ENCODE assay signal across 9 cellular contexts in the genomic region with DNA sequence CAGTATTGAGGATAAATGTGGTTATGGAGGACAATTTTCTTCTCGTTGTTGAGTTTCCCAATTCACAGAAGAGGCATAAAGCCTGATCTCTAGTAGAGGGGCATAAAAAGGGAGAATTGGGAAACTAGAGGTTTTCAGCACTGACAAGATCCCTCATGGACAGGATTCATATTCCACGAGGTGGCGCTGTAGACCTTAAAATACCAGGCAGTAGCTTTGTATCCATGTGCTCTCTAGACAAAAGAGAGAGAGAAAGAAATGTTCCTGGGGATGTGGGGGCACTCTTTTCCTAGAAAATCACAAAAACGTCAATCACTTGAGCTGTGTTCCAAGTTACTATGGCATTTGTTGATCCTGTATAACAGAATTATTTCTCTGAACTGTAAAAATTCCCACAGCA.
DNase-seq lines count a peak whose midpoint lies in the region; ATAC-seq lines count a peak whose summit lies in the region.
"Had no signal": no experiment of that assay in that cellular context is flagged by ENCODE, and none has a peak within 500 bp of the region (broad histone marks: within the 10 kb centered on the region; RNA-seq: fewer than 3 reads in every experiment).

No MANE protein-coding gene starts in this region.

- H3K36me3 Mint-ChIP-seq in naive thymus-derived CD4-positive, alpha-beta T cell = peaks cover 0 to 5% (median 0%) of the 10 kb centered on the region in 5 donors

- DNase-seq in activated T-cell treated with anti-CD3 and anti-CD28 coated beads for 48 hours (ENCODE audit: low read depth) = peak; percentile 0
- no peak for DNase-seq in activated T-cell treated with anti-CD3 and anti-CD28 coated beads for 4 hours
- DNase-seq in LHCN-M2 (ENCODE audit: low read depth) = peak; percentile 11
- peak; percentile 0 for DNase-seq in adipocyte (ENCODE audit: low read depth)
- peak; percentile 1 for DNase-seq in non-pigmented ciliary epithelial cell (ENCODE audit: low read depth)
- no peak for DNase-seq in hypothalamus (lab: John Stamatoyannopoulos, UW)
- DNase-seq in naive thymus-derived CD4-positive, alpha-beta T cell = no peak

- no peak for ATAC-seq in GM21528 (IDR thresholded peaks at IDR 0.05; ENCODE audit: low FRiP score, unreplicated experiment)
- ATAC-seq in naive thymus-derived CD4-positive, alpha-beta T cell = no peak
- ATAC-seq: foreskin keratinocyte had no signal

- H3K4me3 Mint-ChIP-seq in naive thymus-derived CD4-positive, alpha-beta T cell = no peak overlapping the region

- POLR2A ChIA-PET in naive thymus-derived CD4-positive, alpha-beta T cell (lab: Charles Lee) = no interaction called here

- no peak overlapping the region for H3K27ac Mint-ChIP-seq in naive thymus-derived CD4-positive, alpha-beta T cell

- H3K27me3 ChIP-seq in adipocyte (replicated peaks; ENCODE audit: control insufficient read depth, insufficient read depth, low read length) = no peaks in the 10 kb centered on the region
- no peaks in the 10 kb centered on the region for H3K27me3 ChIP-seq in naive thymus-derived CD4-positive, alpha-beta T cell (ENCODE audit: control insufficient read depth in 2 of 2, insufficient read depth in 2 of 2, low read length in 2 of 2)
- H3K27me3 ChIP-seq: foreskin keratinocyte had no signal

- no peaks in the 10 kb centered on the region for H3K36me3 ChIP-seq in adipocyte (ENCODE audit: control insufficient read depth, insufficient read depth, low read length, severe bottlenecking)
- H3K36me3 ChIP-seq in naive thymus-derived CD4-positive, alpha-beta T cell (ENCODE audit: control insufficient read depth in 2 of 3, insufficient read depth in 3 of 3, low read length in 3 of 3) = no peaks in the 10 kb centered on the region

- no peaks in the 10 kb centered on the region for H3K4me1 Mint-ChIP-seq in naive thymus-derived CD4-positive, alpha-beta T cell

- H3K4me3 ChIP-seq in adipocyte (ENCODE audit: low read length) = no peak overlapping the region
- H3K4me3 ChIP-seq in naive thymus-derived CD4-positive, alpha-beta T cell (ENCODE audit: low read length) = no peak overlapping the region

- H3K4me1 ChIP-seq in adipocyte (ENCODE audit: control insufficient read depth, insufficient read depth, low read length) = no peaks in the 10 kb centered on the region
- no peaks in the 10 kb centered on the region for H3K4me1 ChIP-seq in naive thymus-derived CD4-positive, alpha-beta T cell (ENCODE audit: control insufficient read depth in 2 of 2, insufficient read depth in 2 of 2, low read length in 2 of 2)
- H3K4me1 ChIP-seq: foreskin keratinocyte had no signal

- no peak overlapping the region for H3K27ac ChIP-seq in naive thymus-derived CD4-positive, alpha-beta T cell (ENCODE audit: low read depth, low read length)
- H3K27ac ChIP-seq: foreskin keratinocyte had no signal

- CTCF ChIA-PET in naive thymus-derived CD4-positive, alpha-beta T cell (lab: Charles Lee) = no interaction called here

- H3K9me3 Mint-ChIP-seq in naive thymus-derived CD4-positive, alpha-beta T cell = peaks cover 0 to 79% (median 36%) of the 10 kb centered on the region in 11 donors

- intact Hi-C loops in naive thymus-derived CD4-positive, alpha-beta T cell (cut with micrococcal nuclease) = no loop called here

- H3K9me3 ChIP-seq in adipocyte (ENCODE audit: control insufficient read depth, low read length) = peaks cover 56% of the 10 kb centered on the region
- peaks cover 0 to 19% (median 0%) of the 10 kb centered on the region in 3 experiments for H3K9me3 ChIP-seq in naive thymus-derived CD4-positive, alpha-beta T cell (ENCODE audit: control insufficient read depth in 2 of 3, low read length in 3 of 3)

- H3K27me3 Mint-ChIP-seq in naive thymus-derived CD4-positive, alpha-beta T cell = no peaks in the 10 kb centered on the region

- H3K9ac ChIP-seq in adipocyte (ENCODE audit: low read length) = no peak overlapping the region

Comparison
In these comparisons a context has a peak if more than half of its experiments do, and no peak if none do; other contexts are left out.
1. DNase-seq: peak in activated T-cell treated with anti-CD3 and anti-CD28 coated beads for 48 hours (single experiment), LHCN-M2 (single experiment), adipocyte (single experiment) and non-pigmented ciliary epithelial cell (single experiment); none in activated T-cell treated with anti-CD3 and anti-CD28 coated beads for 4 hours (single experiment), hypothalamus (0 of 51) and naive thymus-derived CD4-positive, alpha-beta T cell (0 of 9).